ENCODE assay signal across 8 cellular contexts in genomic region chr2:64252579-64252978, GRCh38.
DNase-seq lines count a peak whose midpoint lies in the region; ATAC-seq, FAIRE-seq and TF ChIP-seq lines count a peak whose summit lies in the region.
"Not testable (repeated sequence)": the region's sequence is repeated elsewhere in the genome, so short reads cannot be mapped to it uniquely, and the experiment has no call there.

No MANE protein-coding gene starts in this region.

- H2BK5ac ChIP-seq in H1 (ENCODE audit: low read depth, low read length) = 0 out of 2 replicates have a peak overlapping the region, but pooled peaks have one; percentile 88

- not testable (repeated sequence) for H3F3A ChIP-seq in neural progenitor cell (ENCODE audit: low read depth)

- H3K4me3 Mint-ChIP-seq in memory B cell, neural progenitor cell: not testable (repeated sequence)

- not testable (repeated sequence) for H2BK12ac ChIP-seq in H1 (ENCODE audit: low read depth, low read length)

- H2BK20ac ChIP-seq in H1 (ENCODE audit: low read length) = not testable (repeated sequence)

- H3K4me1 Mint-ChIP-seq in memory B cell, neural progenitor cell: not testable (repeated sequence)

- H4K91ac ChIP-seq in H1 (replicated peaks; ENCODE audit: insufficient read length, low read length) = not testable (repeated sequence)

- H3K14ac ChIP-seq in H1 (ENCODE audit: insufficient read length) = not testable (repeated sequence)

- FAIRE-seq in H1 (lab: Jason Lieb, UNC) = not testable (repeated sequence)

- not testable (repeated sequence) for H2AFZ ChIP-seq in H1 (ENCODE audit: low read length); hepatocyte; neural progenitor cell (replicated peaks)

- ATAC-seq in memory B cell (ENCODE audit: low read depth) = not testable (repeated sequence)

- not testable (repeated sequence) for H3K27me3 ChIP-seq in HUES48 (ENCODE audit: control insufficient read depth, insufficient read depth, low read length); H1 (replicated peaks in 1 of 4; ENCODE audit: control insufficient read depth in 3 of 4, extremely low read depth in 1 of 4, insufficient read depth in 3 of 4, low read length in 3 of 4); hepatocyte; iPS-15b (ENCODE audit: control insufficient read depth, insufficient read depth, low read length)
- H3K27me3 ChIP-seq in neural progenitor cell = peaks cover 57% of the 10 kb centered on the region

- H4K5ac ChIP-seq in H1 (ENCODE audit: insufficient read length, low read depth, low read length) = not testable (repeated sequence)

- H2BK15ac ChIP-seq in H1 (ENCODE audit: low read length) = not testable (repeated sequence)

- peaks cover 19% of the 10 kb centered on the region for H3K36me3 Mint-ChIP-seq in memory B cell
- H3K36me3 Mint-ChIP-seq in neural progenitor cell = not testable (repeated sequence)

- not testable (repeated sequence) for H3K9me2 ChIP-seq in hepatocyte (replicated peaks; ENCODE audit: insufficient read depth)

- not testable (repeated sequence) for H3K9me3 Mint-ChIP-seq in memory B cell
- H3K9me3 Mint-ChIP-seq in neural progenitor cell = peaks cover 11% of the 10 kb centered on the region

- peak overlapping the region; percentile 16 for H3K27ac Mint-ChIP-seq in memory B cell
- H3K27ac Mint-ChIP-seq in neural progenitor cell = not testable (repeated sequence)

- not testable (repeated sequence) for TF ChIP-seq EP300 in H1 (IDR thresholded peaks at IDR 0.05; ENCODE audit: borderline replicate concordance in 1 of 2, low read depth in 2 of 2, low read length in 2 of 2)

- H3K27ac ChIP-seq in HUES48 (ENCODE audit: low read depth, low read length) = peak overlapping the region; percentile 88
- not testable (repeated sequence) for H3K27ac ChIP-seq in H1 (ENCODE audit: low read depth, low read length); hepatocyte; neural progenitor cell

- 0% methylated on average over 7 of the region's 7 CpGs; no CpG with 5 or more reads in 1 of the 2 experiments for WGBS in H1 (ENCODE audit: extremely low coverage in 1 of 2, insufficient coverage in 1 of 2, insufficient read length in 1 of 2, insufficient replicate concordance in 2 of 2, low coverage in 1 of 2, low lambda C conversion rate in 2 of 2, missing lambda C conversion rate in 1 of 2), 2 experiments
- WGBS in hepatocyte (ENCODE audit: low lambda C conversion rate, missing lambda C conversion rate) = 35% methylated on average over 7 of the region's 7 CpGs

- peaks cover 3 to 68% of the 10 kb centered on the region in 2 experiments; a peak in 3 of 4 replicates for H3K79me2 ChIP-seq in H1 (ENCODE audit: control insufficient read depth in 1 of 2, insufficient read depth in 2 of 2, low read length in 2 of 2)
- not testable (repeated sequence) for H3K79me2 ChIP-seq in hepatocyte; neural progenitor cell (ENCODE audit: low read depth)

- H3K4me1 ChIP-seq in ES-I3 (ENCODE audit: insufficient read depth, low read length) (peaks cover 17% of the 10 kb centered on the region), HUES48 (ENCODE audit: control insufficient read depth, insufficient read depth, low read length) (peaks cover 30% of the 10 kb centered on the region), H1 (replicated peaks in 1 of 4; ENCODE audit: control insufficient read depth in 3 of 4, insufficient read depth in 4 of 4, low read length in 3 of 4) (peaks cover 3 to 20% (median 18%) of the 10 kb centered on the region in 4 experiments), iPS-15b (ENCODE audit: control insufficient read depth, insufficient read depth, low read length) (peaks cover 23% of the 10 kb centered on the region)
- not testable (repeated sequence) for H3K4me1 ChIP-seq in hepatocyte (ENCODE audit: insufficient read depth); neural progenitor cell

- H4K20me1 ChIP-seq in H1 (replicated peaks in 1 of 2; ENCODE audit: control insufficient read depth in 1 of 2, insufficient read depth in 2 of 2, low read length in 2 of 2); hepatocyte (ENCODE audit: insufficient read depth, poor library complexity, severe bottlenecking); neural progenitor cell (ENCODE audit: low read depth): not testable (repeated sequence)

- peak; percentile 7 for DNase-seq in OCI-M1 (lab: John Stamatoyannopoulos, UW)
- DNase-seq in H1 (ENCODE audit: low read depth in 1 of 2, low spot score in 2 of 2); hepatocyte (ENCODE audit: low spot score); memory B cell (ENCODE audit: low spot score in 2 of 2); neural progenitor cell (ENCODE audit: low spot score): not testable (repeated sequence)

- H3K4ac ChIP-seq in H1 (replicated peaks; ENCODE audit: insufficient read length, low read depth, low read length) = not testable (repeated sequence)

- H3K79me1 ChIP-seq in H1 (ENCODE audit: low read depth, low read length) = not testable (repeated sequence)

- not testable (repeated sequence) for H3K27me3 Mint-ChIP-seq in memory B cell
- H3K27me3 Mint-ChIP-seq in neural progenitor cell (ENCODE audit: insufficient read depth, low read depth) = peaks cover 15% of the 10 kb centered on the region

- not testable (repeated sequence) for H3K23me2 ChIP-seq in H1 (ENCODE audit: low read depth, low read length)

- TF ChIP-seq RAD21 in H1 (IDR thresholded peaks at IDR 0.05 in 1 of 2, conservative IDR thresholded peaks at IDR 0.05 in 1 of 2; ENCODE audit: low read depth in 2 of 2, low read length in 2 of 2) = not testable (repeated sequence)

- not testable (repeated sequence) for H2AK5ac ChIP-seq in H1 (ENCODE audit: low read depth, low read length)

- H3K36me3 ChIP-seq in ES-I3 (ENCODE audit: insufficient read depth, low read length); H1 (ENCODE audit: control insufficient read depth in 2 of 4, insufficient read depth in 4 of 4, low read length in 3 of 4); hepatocyte (replicated peaks; ENCODE audit: insufficient read depth, low read depth); iPS-15b (ENCODE audit: control insufficient read depth, insufficient read depth, low read length); neural progenitor cell: not testable (repeated sequence)
- H3K36me3 ChIP-seq in HUES48 (ENCODE audit: control insufficient read depth, insufficient read depth, low read length) = peaks cover 12% of the 10 kb centered on the region

- CTCF ChIA-PET in H1 (lab: Charles Lee; ENCODE audit: partially characterized antibody) = not testable (repeated sequence)

- not testable (repeated sequence) for H3K23ac ChIP-seq in H1 (ENCODE audit: insufficient read length)

- H3K4me2 ChIP-seq in H1 (ENCODE audit: insufficient read depth in 1 of 2, low read depth in 2 of 2, low read length in 2 of 2) (peak overlapping the region; percentile 61 to 73), hepatocyte (peak overlapping the region; percentile 60)
- not testable (repeated sequence) for H3K4me2 ChIP-seq in neural progenitor cell

- POLR2A ChIA-PET in H1 (lab: Charles Lee; ENCODE audit: partially characterized antibody) = interaction anchor here (1.2 to 3.3 kb wide), 7 partner anchors 11 to 302 kb away, joined by 3 to 27 read pairs (median 11); no protein-coding TSS in a partner anchor

- H3K9ac ChIP-seq in ES-I3 (ENCODE audit: low read depth, low read length) = peak overlapping the region; percentile 67
- H3K9ac ChIP-seq in HUES48 (ENCODE audit: low read depth, low read length) = peak overlapping the region; percentile 93
- H3K9ac ChIP-seq in H1 (replicated peaks in 1 of 4; ENCODE audit: extremely low read depth in 1 of 4, low read depth in 3 of 4, low read length in 3 of 4); neural progenitor cell: not testable (repeated sequence)
- peak overlapping the region; percentile 93 for H3K9ac ChIP-seq in iPS-15b (ENCODE audit: low read depth, low read length)

- TF ChIP-seq POLR2A in H1 (IDR thresholded peaks at IDR 0.05; ENCODE audit: control extremely low read depth in 1 of 2, low read depth in 2 of 2, low read length in 2 of 2) = peak; percentile 5 to 67

- not testable (repeated sequence) for H4K8ac ChIP-seq in H1 (ENCODE audit: extremely low read depth, insufficient read depth, low read length)

- peak overlapping the region; percentile 77 for H3K4me3 ChIP-seq in HUES48 (ENCODE audit: low read depth, low read length)
- H3K4me3 ChIP-seq in H1 (ENCODE audit: extremely low read depth in 1 of 4, insufficient read depth in 2 of 4, low read depth in 3 of 4, low read length in 4 of 4) = peak overlapping the region; percentile 45 to 63 (median 57)
- not testable (repeated sequence) for H3K4me3 ChIP-seq in hepatocyte
- H3K4me3 ChIP-seq in iPS-15b (ENCODE audit: low read depth, low read length) = peak overlapping the region; percentile 72
- H3K4me3 ChIP-seq in neural progenitor cell = peak overlapping the region; percentile 25

- not testable (repeated sequence) for H2BK120ac ChIP-seq in H1 (replicated peaks; ENCODE audit: low read depth, low read length)

- not testable (repeated sequence) for H3K18ac ChIP-seq in H1 (ENCODE audit: extremely low read depth, low read length)

- H3K56ac ChIP-seq in H1 (replicated peaks; ENCODE audit: insufficient read length, low read depth, low read length) = not testable (repeated sequence)

- not testable (repeated sequence) for TF ChIP-seq CTCF in H1 (IDR thresholded peaks at IDR 0.05; ENCODE audit: control extremely low read depth in 1 of 3, insufficient read depth in 1 of 3, low read depth in 1 of 3, low read length in 3 of 3); hepatocyte (IDR thresholded peaks at IDR 0.05; ENCODE audit: poor library complexity); neural progenitor cell (IDR thresholded peaks at IDR 0.05)

- not testable (repeated sequence) for H3K9me3 ChIP-seq in ES-I3 (ENCODE audit: control insufficient read depth, insufficient read depth, low read length); HUES48 (ENCODE audit: control insufficient read depth, insufficient read depth, low read length); H1 (ENCODE audit: insufficient read depth in 2 of 2, low read depth in 1 of 2, low read length in 1 of 2); hepatocyte (ENCODE audit: low read depth); iPS-15b (ENCODE audit: control insufficient read depth, insufficient read depth, low read length); neural progenitor cell (ENCODE audit: low read depth)

TF ChIP-seq in H1, 55 proteins besides CTCF, POLR2A, EP300 and RAD21 (continues in another document):
- TF ChIP-seq BACH1 (IDR thresholded peaks at IDR 0.05; ENCODE audit: low read length) (peak; percentile 44; the same call in 1 of the 2 replicates), MAFK (IDR thresholded peaks at IDR 0.05; ENCODE audit: low read depth, low read length) (peak; percentile 10; the same call in 1 of the 2 replicates)
